Comparison of ENCODE assay signal across 2 cellular contexts in the genomic region with DNA sequence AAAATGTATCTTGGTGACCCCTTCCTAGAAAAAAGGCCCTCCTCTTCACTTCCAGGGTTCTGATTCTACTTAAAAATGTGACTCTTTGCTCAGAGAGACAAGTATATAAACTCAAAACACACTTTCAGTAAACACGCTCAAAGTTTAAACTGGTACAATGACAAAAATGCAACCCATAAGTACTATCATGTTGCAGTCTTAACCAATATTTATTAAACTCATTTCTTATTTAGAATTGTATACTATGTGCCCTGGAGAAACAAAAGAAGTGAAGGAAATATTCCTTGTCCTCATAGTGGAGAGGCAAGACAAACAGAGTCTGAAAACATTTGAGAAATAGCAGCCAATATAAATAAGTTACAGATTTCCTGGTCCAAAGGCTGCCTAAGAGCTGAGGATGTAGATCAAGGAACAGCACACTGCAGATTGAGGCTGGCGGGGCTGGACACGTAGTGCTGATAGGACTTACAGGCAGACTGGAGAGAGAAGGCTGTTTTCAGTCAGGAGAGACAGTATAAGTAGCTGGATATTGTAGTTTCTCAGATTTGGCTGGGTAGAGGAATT.
TF ChIP-seq lines count a peak whose summit lies in the region.

No MANE protein-coding gene starts in this region.

TF ChIP-seq in SK-N-SH treated with all-trans-retinoic acid at 6 μM for 48 hours, 23 proteins besides CTCF, POLR2A, EP300 and RAD21 (continued from another document):
- TF ChIP-seq, protein P1, sequence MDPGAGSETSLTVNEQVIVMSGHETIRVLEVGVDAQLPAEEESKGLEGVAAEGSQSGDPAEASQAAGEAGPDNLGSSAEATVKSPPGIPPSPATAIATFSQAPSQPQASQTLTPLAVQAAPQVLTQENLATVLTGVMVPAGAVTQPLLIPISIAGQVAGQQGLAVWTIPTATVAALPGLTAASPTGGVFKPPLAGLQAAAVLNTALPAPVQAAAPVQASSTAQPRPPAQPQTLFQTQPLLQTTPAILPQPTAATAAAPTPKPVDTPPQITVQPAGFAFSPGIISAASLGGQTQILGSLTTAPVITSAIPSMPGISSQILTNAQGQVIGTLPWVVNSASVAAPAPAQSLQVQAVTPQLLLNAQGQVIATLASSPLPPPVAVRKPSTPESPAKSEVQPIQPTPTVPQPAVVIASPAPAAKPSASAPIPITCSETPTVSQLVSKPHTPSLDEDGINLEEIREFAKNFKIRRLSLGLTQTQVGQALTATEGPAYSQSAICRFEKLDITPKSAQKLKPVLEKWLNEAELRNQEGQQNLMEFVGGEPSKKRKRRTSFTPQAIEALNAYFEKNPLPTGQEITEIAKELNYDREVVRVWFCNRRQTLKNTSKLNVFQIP (CRISPR knock-in tag; IDR thresholded peaks at IDR 0.05; ENCODE audit: borderline replicate concordance, low read depth): no peak
- TF ChIP-seq ZNF8 (CRISPR knock-in tag; IDR thresholded peaks at IDR 0.05) (no peak), ZNF565 (CRISPR knock-in tag; conservative IDR thresholded peaks at IDR 0.05; ENCODE audit: low read depth) (no peak), ZFP3 (CRISPR knock-in tag; IDR thresholded peaks at IDR 0.05) (no peak), TSHZ2 (CRISPR knock-in tag; IDR thresholded peaks at IDR 0.05) (no peak), TOX (CRISPR knock-in tag; IDR thresholded peaks at IDR 0.05; ENCODE audit: borderline replicate concordance) (no peak), ZFP30 (CRISPR knock-in tag; IDR thresholded peaks at IDR 0.05) (no peak), ZC3H10 (CRISPR knock-in tag; IDR thresholded peaks at IDR 0.05) (no peak), RARB (CRISPR knock-in tag; IDR thresholded peaks at IDR 0.05) (no peak), TCF4 (CRISPR knock-in tag; IDR thresholded peaks at IDR 0.05; ENCODE audit: borderline replicate concordance) (no peak), CSDC2 (CRISPR knock-in tag; IDR thresholded peaks at IDR 0.05) (no peak)
- TF ChIP-seq, protein P2, sequence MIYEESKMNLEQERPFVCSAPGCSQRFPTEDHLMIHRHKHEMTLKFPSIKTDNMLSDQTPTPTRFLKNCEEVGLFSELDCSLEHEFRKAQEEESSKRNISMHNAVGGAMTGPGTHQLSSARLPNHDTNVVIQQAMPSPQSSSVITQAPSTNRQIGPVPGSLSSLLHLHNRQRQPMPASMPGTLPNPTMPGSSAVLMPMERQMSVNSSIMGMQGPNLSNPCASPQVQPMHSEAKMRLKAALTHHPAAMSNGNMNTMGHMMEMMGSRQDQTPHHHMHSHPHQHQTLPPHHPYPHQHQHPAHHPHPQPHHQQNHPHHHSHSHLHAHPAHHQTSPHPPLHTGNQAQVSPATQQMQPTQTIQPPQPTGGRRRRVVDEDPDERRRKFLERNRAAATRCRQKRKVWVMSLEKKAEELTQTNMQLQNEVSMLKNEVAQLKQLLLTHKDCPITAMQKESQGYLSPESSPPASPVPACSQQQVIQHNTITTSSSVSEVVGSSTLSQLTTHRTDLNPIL (CRISPR knock-in tag; IDR thresholded peaks at IDR 0.05; ENCODE audit: low read depth): no peak
- TF ChIP-seq, protein P3, sequence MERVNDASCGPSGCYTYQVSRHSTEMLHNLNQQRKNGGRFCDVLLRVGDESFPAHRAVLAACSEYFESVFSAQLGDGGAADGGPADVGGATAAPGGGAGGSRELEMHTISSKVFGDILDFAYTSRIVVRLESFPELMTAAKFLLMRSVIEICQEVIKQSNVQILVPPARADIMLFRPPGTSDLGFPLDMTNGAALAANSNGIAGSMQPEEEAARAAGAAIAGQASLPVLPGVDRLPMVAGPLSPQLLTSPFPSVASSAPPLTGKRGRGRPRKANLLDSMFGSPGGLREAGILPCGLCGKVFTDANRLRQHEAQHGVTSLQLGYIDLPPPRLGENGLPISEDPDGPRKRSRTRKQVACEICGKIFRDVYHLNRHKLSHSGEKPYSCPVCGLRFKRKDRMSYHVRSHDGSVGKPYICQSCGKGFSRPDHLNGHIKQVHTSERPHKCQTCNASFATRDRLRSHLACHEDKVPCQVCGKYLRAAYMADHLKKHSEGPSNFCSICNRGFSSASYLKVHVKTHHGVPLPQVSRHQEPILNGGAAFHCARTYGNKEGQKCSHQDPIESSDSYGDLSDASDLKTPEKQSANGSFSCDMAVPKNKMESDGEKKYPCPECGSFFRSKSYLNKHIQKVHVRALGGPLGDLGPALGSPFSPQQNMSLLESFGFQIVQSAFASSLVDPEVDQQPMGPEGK (CRISPR knock-in tag; IDR thresholded peaks at IDR 0.05; ENCODE audit: borderline replicate concordance): no peak
- TF ChIP-seq, protein P4, sequence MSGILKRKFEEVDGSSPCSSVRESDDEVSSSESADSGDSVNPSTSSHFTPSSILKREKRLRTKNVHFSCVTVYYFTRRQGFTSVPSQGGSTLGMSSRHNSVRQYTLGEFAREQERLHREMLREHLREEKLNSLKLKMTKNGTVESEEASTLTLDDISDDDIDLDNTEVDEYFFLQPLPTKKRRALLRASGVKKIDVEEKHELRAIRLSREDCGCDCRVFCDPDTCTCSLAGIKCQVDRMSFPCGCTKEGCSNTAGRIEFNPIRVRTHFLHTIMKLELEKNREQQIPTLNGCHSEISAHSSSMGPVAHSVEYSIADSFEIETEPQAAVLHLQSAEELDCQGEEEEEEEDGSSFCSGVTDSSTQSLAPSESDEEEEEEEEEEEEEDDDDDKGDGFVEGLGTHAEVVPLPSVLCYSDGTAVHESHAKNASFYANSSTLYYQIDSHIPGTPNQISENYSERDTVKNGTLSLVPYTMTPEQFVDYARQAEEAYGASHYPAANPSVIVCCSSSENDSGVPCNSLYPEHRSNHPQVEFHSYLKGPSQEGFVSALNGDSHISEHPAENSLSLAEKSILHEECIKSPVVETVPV (CRISPR knock-in tag; IDR thresholded peaks at IDR 0.05): no peak

TF ChIP-seq in SK-N-SH, 30 proteins besides CTCF, POLR2A, EP300 and RAD21 (continued from another document):
- TF ChIP-seq, protein P5, sequence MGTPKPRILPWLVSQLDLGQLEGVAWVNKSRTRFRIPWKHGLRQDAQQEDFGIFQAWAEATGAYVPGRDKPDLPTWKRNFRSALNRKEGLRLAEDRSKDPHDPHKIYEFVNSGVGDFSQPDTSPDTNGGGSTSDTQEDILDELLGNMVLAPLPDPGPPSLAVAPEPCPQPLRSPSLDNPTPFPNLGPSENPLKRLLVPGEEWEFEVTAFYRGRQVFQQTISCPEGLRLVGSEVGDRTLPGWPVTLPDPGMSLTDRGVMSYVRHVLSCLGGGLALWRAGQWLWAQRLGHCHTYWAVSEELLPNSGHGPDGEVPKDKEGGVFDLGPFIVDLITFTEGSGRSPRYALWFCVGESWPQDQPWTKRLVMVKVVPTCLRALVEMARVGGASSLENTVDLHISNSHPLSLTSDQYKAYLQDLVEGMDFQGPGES (IDR thresholded peaks at IDR 0.05; ENCODE audit: low read depth, low read length): no peak
